ENCODE assay signal across 15 cellular contexts in genomic region chr5:125550237-125550636, GRCh38.
A peak's percentile ranks its signal among the peaks of the same experiment; 100 is the strongest.
DNase-seq lines count a peak whose midpoint lies in the region; TF ChIP-seq lines count a peak whose summit lies in the region.
"Had no signal": no experiment of that assay in that cellular context is flagged by ENCODE, and none has a peak within 500 bp of the region (broad histone marks: within the 10 kb centered on the region; RNA-seq: fewer than 3 reads in every experiment).

No MANE protein-coding gene starts in this region.

- H3K9me3 Mint-ChIP-seq in immature natural killer cell: peaks cover 0 to 6% (median 0%) of the 10 kb centered on the region in 6 donors
- H3K9me3 Mint-ChIP-seq: stimulated activated naive CD8-positive, alpha-beta T cell treated with anti-CD3 and anti-CD28 coated beads, Interleukin-15, Interleukin-2, amounts not matched to agents 100 ng/mL and 50 ng/mL, for 24 hours had no signal

- H3K27ac Mint-ChIP-seq in immature natural killer cell: no peak overlapping the region
- H3K27ac Mint-ChIP-seq: IgD-negative memory B cell; stimulated activated naive CD8-positive, alpha-beta T cell treated with anti-CD3 and anti-CD28 coated beads, Interleukin-15, Interleukin-2, amounts not matched to agents 100 ng/mL and 50 ng/mL, for 24 hours had no signal

- H3K9me3 ChIP-seq in HEK293 (ENCODE audit: control insufficient read depth, insufficient read depth, low read depth, low read length): no peaks in the 10 kb centered on the region
- H3K9me3 ChIP-seq: Peyer's patch had no signal

- no peak for TF ChIP-seq CTCF in HEK293 (tag by site-specific recombination; IDR thresholded peaks at IDR 0.05)
- TF ChIP-seq CTCF in fibroblast of villous mesenchyme (IDR thresholded peaks at IDR 0.05; ENCODE audit: insufficient read depth, low read depth, low read length): no peak

- DNase-seq in T1000 (lab: John Stamatoyannopoulos, UW) (peak; percentile 6), fibroblast of villous mesenchyme (ENCODE audit: low read depth) (peak; percentile 51), retina (peak; percentile 74), immature natural killer cell (no peak), occipital lobe (lab: John Stamatoyannopoulos, UW) (no peak), SIG-M5 treated with dmso at 0.1 percent for 504 hours (lab: John Stamatoyannopoulos, UW; ENCODE audit: unreplicated experiment) (no peak)
- DNase-seq: activated CD8-positive, alpha-beta memory T cell treated with anti-CD3 and anti-CD28 coated beads, Interleukin-2, amount 50 U/mL, for 4 hours; amygdala; NCI-H2029 treated with DMSO at 0.1 percent for 48 hours; Peyer's patch; stimulated activated CD4-positive, alpha-beta T cell treated with anti-CD3 and anti-CD28 coated beads, Interleukin-4, amount 100 ng/mL, for 1 hour had no signal

- peaks cover 0 to 4% (median 0%) of the 10 kb centered on the region in 3 donors for H3K27me3 Mint-ChIP-seq in immature natural killer cell (ENCODE audit: low read depth in 3 of 3)
- H3K27me3 Mint-ChIP-seq: IgD-negative memory B cell; stimulated activated naive CD8-positive, alpha-beta T cell treated with anti-CD3 and anti-CD28 coated beads, Interleukin-15, Interleukin-2, amounts not matched to agents 100 ng/mL and 50 ng/mL, for 24 hours had no signal

- POLR2A ChIA-PET in HEK293 (lab: Yijun Ruan, JAX): interaction anchor here (0.7 kb wide), 1 partner anchor 270 kb away, joined by 3 read pairs; no protein-coding TSS in a partner anchor

- H3K27ac ChIP-seq in HEK293 (ENCODE audit: extremely low read depth, low read depth, low read length): no peak overlapping the region; the same call in 1 of the 2 replicates
- H3K27ac ChIP-seq: Peyer's patch had no signal

- no peaks in the 10 kb centered on the region for H3K4me1 Mint-ChIP-seq in immature natural killer cell
- H3K4me1 Mint-ChIP-seq: IgD-negative memory B cell had no signal

- CTCF ChIA-PET in HEK293 (lab: Yijun Ruan, JAX): interaction anchor here (0.9 to 1.0 kb wide), 2 partner anchors 10 to 124 kb away, joined by 3 read pairs; no protein-coding TSS in a partner anchor

- H3K4me1 ChIP-seq in HEK293 (ENCODE audit: control insufficient read depth, insufficient read depth, low read length): peaks cover 18% of the 10 kb centered on the region
- H3K4me1 ChIP-seq: Peyer's patch had no signal

- H3K4me3 Mint-ChIP-seq in immature natural killer cell: no peak overlapping the region
- H3K4me3 Mint-ChIP-seq: IgD-negative memory B cell; stimulated activated naive CD8-positive, alpha-beta T cell treated with anti-CD3 and anti-CD28 coated beads, Interleukin-15, Interleukin-2, amounts not matched to agents 100 ng/mL and 50 ng/mL, for 24 hours had no signal

- H3K4me3 ChIP-seq in HEK293 (ENCODE audit: low read depth, low read length) (no peak overlapping the region), fibroblast of villous mesenchyme (ENCODE audit: low read depth, low read length) (no peak overlapping the region)
- H3K4me3 ChIP-seq: GM12878, Peyer's patch had no signal

- H3K36me3 Mint-ChIP-seq in immature natural killer cell: peaks cover 0 to 7% (median 0%) of the 10 kb centered on the region in 3 donors
- H3K36me3 Mint-ChIP-seq: IgD-negative memory B cell had no signal

- no peaks in the 10 kb centered on the region for H3K36me3 ChIP-seq in HEK293 (ENCODE audit: control insufficient read depth in 2 of 2, insufficient read depth in 1 of 2, low read length in 2 of 2)
- H3K36me3 ChIP-seq: Peyer's patch had no signal

TF ChIP-seq in HEK293, 187 proteins besides CTCF, POLR2A, EP300 and RAD21 (continues in another document):
- TF ChIP-seq YY2 (tag by site-specific recombination; IDR thresholded peaks at IDR 0.05) (peak; percentile 82), ZNF354C (tag by site-specific recombination; IDR thresholded peaks at IDR 0.05; ENCODE audit: borderline replicate concordance, low read depth) (no peak), ZNF19 (tag by site-specific recombination; IDR thresholded peaks at IDR 0.05; ENCODE audit: low read depth) (peak; percentile 90), ZNF76 (tag by site-specific recombination; IDR thresholded peaks at IDR 0.05; ENCODE audit: borderline replicate concordance, low read depth) (peak; percentile 49; the same call in 1 of the 2 replicates), REPIN1 (tag by site-specific recombination; IDR thresholded peaks at IDR 0.05; ENCODE audit: low read depth) (no peak; the same call in 1 of the 2 replicates), ZNF335 (tag by site-specific recombination; conservative IDR thresholded peaks at IDR 0.05) (peak; percentile 56), ZNF132 (tag by site-specific recombination; IDR thresholded peaks at IDR 0.05; ENCODE audit: borderline replicate concordance) (no peak), ZNF473 (tag by site-specific recombination; IDR thresholded peaks at IDR 0.05) (no peak), ZNF398 (tag by site-specific recombination; IDR thresholded peaks at IDR 0.05) (peak; percentile 88), HIC1 (tag by site-specific recombination; IDR thresholded peaks at IDR 0.05) (no peak), ZNF521 (tag by site-specific recombination; IDR thresholded peaks at IDR 0.05) (no peak), ZNF670 (tag by site-specific recombination; IDR thresholded peaks at IDR 0.05; ENCODE audit: low read depth) (no peak), ZXDB (tag by site-specific recombination; IDR thresholded peaks at IDR 0.05) (peak; percentile 99), GLI4 (tag by site-specific recombination; IDR thresholded peaks at IDR 0.05) (no peak), ZNF146 (tag by site-specific recombination; IDR thresholded peaks at IDR 0.05) (no peak; the same call in 1 of the 2 replicates), ZNF274 (IDR thresholded peaks at IDR 0.05; ENCODE audit: low read length) (no peak), ZNF274 (tag by site-specific recombination; IDR thresholded peaks at IDR 0.05; ENCODE audit: borderline replicate concordance) (no peak), ZNF214 (tag by site-specific recombination; IDR thresholded peaks at IDR 0.05; ENCODE audit: borderline replicate concordance) (no peak), ZSCAN18 (tag by site-specific recombination; IDR thresholded peaks at IDR 0.05) (peak; percentile 86), ZNF692 (tag by site-specific recombination; IDR thresholded peaks at IDR 0.05) (peak; percentile 93), ZEB2 (tag by site-specific recombination; IDR thresholded peaks at IDR 0.05) (peak; percentile 89), ZNF785 (tag by site-specific recombination; IDR thresholded peaks at IDR 0.05) (no peak)

Comparison
In these comparisons a context has a peak if more than half of its experiments do, and no peak if none do; other contexts are left out.
1. DNase-seq: peak in T1000 (single experiment), fibroblast of villous mesenchyme (single experiment) and retina (single experiment); none in immature natural killer cell (0 of 3), occipital lobe (single experiment) and SIG-M5 treated with dmso at 0.1 percent for 504 hours (single experiment).